In the genomic region with DNA sequence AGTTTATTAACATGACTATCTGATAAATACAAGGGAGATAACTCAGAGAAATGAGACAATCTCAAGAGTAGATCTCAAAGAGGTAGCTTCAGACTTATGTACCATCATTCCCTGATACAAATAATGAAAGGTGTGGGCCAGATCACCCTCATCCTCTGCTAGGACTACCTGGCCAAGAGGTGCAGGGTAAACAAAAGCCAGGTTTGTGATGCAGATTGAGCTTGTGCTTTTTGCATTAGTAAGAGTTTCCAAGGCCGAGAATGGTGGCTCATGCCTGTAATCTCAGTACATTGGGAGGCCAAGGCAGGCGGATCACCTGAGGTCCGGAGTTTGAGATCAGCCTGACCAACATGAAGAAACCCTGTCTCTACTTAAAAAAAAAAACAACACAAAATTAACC, we compare ENCODE assay signal across 17 cellular contexts. TPM values are rescaled to one million over a fixed set of nuclear protein-coding genes. Genes with fewer than 3 reads are reported as not detected.
DNase-seq lines count a peak whose midpoint lies in the region; ATAC-seq and TF ChIP-seq lines count a peak whose summit lies in the region.
"Had no signal": no experiment of that assay in that cellular context is flagged by ENCODE, and none has a peak within 500 bp of the region (broad histone marks: within the 10 kb centered on the region; RNA-seq: fewer than 3 reads in every experiment).

No MANE protein-coding gene starts in this region.

- in situ Hi-C loops in G401 (cut with HindIII; ENCODE audit: low sequenced_read_pairs), result no loop called here

- peak; percentile 51 for DNase-seq in ELF-1 (ENCODE audit: low read depth, low spot score)
- peak; percentile 64 for DNase-seq in endodermal cell
- no peak for DNase-seq in NCI-H1436 treated with DMSO at 0.1 percent for 48 hours (lab: John Stamatoyannopoulos, UW)
- no peak for DNase-seq in G401 (ENCODE audit: low spot score)
- no peak for DNase-seq in tibial nerve (ENCODE audit: low spot score in 2 of 2)
- DNase-seq: Caco-2; CD8-positive, alpha-beta T cell; DND-41; GM23248; HCEC 1CT; HFFc6 had no signal

- WGBS in endodermal cell (ENCODE audit: insufficient coverage in 1 of 2, insufficient read length in 1 of 2), 2 experiments, result 82% methylated on average over 3 of the region's 3 CpGs; no CpG with 5 or more reads in 1 of the 2 experiments
- WGBS in tibial nerve, 2 donors, result 86 to 92% methylated on average over 3 of the region's 3 CpGs

- no peak for TF ChIP-seq EP300 in tibial nerve (IDR thresholded peaks at IDR 0.05)

- TF ChIP-seq CTCF in endodermal cell (conservative IDR thresholded peaks at IDR 0.05), result no peak
- no peak for TF ChIP-seq CTCF in tibial nerve (IDR thresholded peaks at IDR 0.05)

- no peak overlapping the region for H3K27ac Mint-ChIP-seq in endodermal cell
- H3K27ac Mint-ChIP-seq: CD14-positive monocyte; CD8-positive, alpha-beta T cell; HFFc6 had no signal

- H3K4me1 ChIP-seq in HUES6 (ENCODE audit: control insufficient read depth, insufficient read depth, low read length) (peaks cover 27% of the 10 kb centered on the region), endodermal cell (ENCODE audit: control insufficient read depth, insufficient read depth, low read length) (no peaks in the 10 kb centered on the region), iPS-15b (ENCODE audit: control insufficient read depth, insufficient read depth, low read length) (peaks cover 15% of the 10 kb centered on the region), tibial nerve (no peaks in the 10 kb centered on the region)
- H3K4me1 ChIP-seq: Caco-2 had no signal

- no peaks in the 10 kb centered on the region for H3K36me3 ChIP-seq in HUES6 (ENCODE audit: control insufficient read depth, insufficient read depth, low read length)
- no peaks in the 10 kb centered on the region for H3K36me3 ChIP-seq in endodermal cell (ENCODE audit: control insufficient read depth, insufficient read depth, low read length)
- H3K36me3 ChIP-seq in iPS-15b (ENCODE audit: control insufficient read depth, insufficient read depth, low read length), result no peaks in the 10 kb centered on the region
- H3K36me3 ChIP-seq in tibial nerve, result no peaks in the 10 kb centered on the region

- peaks cover 10% of the 10 kb centered on the region for H3K27me3 Mint-ChIP-seq in endodermal cell (ENCODE audit: insufficient read depth)

- peaks cover 16% of the 10 kb centered on the region for H3K4me1 Mint-ChIP-seq in endodermal cell

- H3K4me3 Mint-ChIP-seq in endodermal cell, result no peak overlapping the region
- H3K4me3 Mint-ChIP-seq: CD14-positive monocyte; CD8-positive, alpha-beta T cell; HFFc6 had no signal

- ATAC-seq in activated CD4-positive, CD25-positive, alpha-beta regulatory T cell treated with anti-CD3 and anti-CD28 coated beads, Interleukin-2, amount 50 U/mL, for 24 hours, result no peak
- ATAC-seq: CD8-positive, alpha-beta T cell; HepG2 had no signal

- H3K27ac ChIP-seq in HUES6 (ENCODE audit: low read depth, low read length), result peak overlapping the region; percentile 77
- no peak overlapping the region for H3K27ac ChIP-seq in endodermal cell (ENCODE audit: low read depth, low read length)
- no peak overlapping the region for H3K27ac ChIP-seq in tibial nerve
- H3K27ac ChIP-seq: 22Rv1, GM23248 had no signal

- H3K9me3 Mint-ChIP-seq in endodermal cell, result peaks cover 25% of the 10 kb centered on the region

- peaks cover 3% of the 10 kb centered on the region for H3K36me3 Mint-ChIP-seq in endodermal cell (ENCODE audit: low read depth)
- H3K36me3 Mint-ChIP-seq: CD14-positive monocyte; CD8-positive, alpha-beta T cell had no signal

- H3K4me3 ChIP-seq in HUES6 (ENCODE audit: low read depth, low read length) (no peak overlapping the region; the same call in 1 of the 2 replicates), endodermal cell (ENCODE audit: low read length) (no peak overlapping the region), iPS-15b (ENCODE audit: low read depth, low read length) (peak overlapping the region; percentile 10), tibial nerve (no peak overlapping the region)
- H3K4me3 ChIP-seq: GM23248 had no signal

- no peaks in the 10 kb centered on the region for H3K27me3 ChIP-seq in HUES6 (ENCODE audit: control insufficient read depth, insufficient read depth, low read length)
- no peaks in the 10 kb centered on the region for H3K27me3 ChIP-seq in endodermal cell (ENCODE audit: control insufficient read depth, insufficient read depth, low read length, poor library complexity, severe bottlenecking)
- no peaks in the 10 kb centered on the region for H3K27me3 ChIP-seq in iPS-15b (ENCODE audit: control insufficient read depth, insufficient read depth, low read length)
- no peaks in the 10 kb centered on the region for H3K27me3 ChIP-seq in tibial nerve

- no peak for TF ChIP-seq POLR2A in tibial nerve (IDR thresholded peaks at IDR 0.05)

- H3K9ac ChIP-seq in HUES6 (ENCODE audit: low read length) (peak overlapping the region; percentile 50), endodermal cell (ENCODE audit: extremely low read depth, low read length, poor library complexity, severe bottlenecking) (no peak overlapping the region), iPS-15b (ENCODE audit: low read depth, low read length) (no peak overlapping the region)
- H3K9ac ChIP-seq: GM23248 had no signal

- peaks cover 5% of the 10 kb centered on the region; the same call in 1 of the 2 replicates for H3K9me3 ChIP-seq in HUES6 (ENCODE audit: control insufficient read depth, insufficient read depth, low read depth, low read length)
- peaks cover 5% of the 10 kb centered on the region for H3K9me3 ChIP-seq in endodermal cell (ENCODE audit: control insufficient read depth, low read length)
- H3K9me3 ChIP-seq in iPS-15b (ENCODE audit: control insufficient read depth, insufficient read depth, low read length), result no peaks in the 10 kb centered on the region
- no peaks in the 10 kb centered on the region for H3K9me3 ChIP-seq in tibial nerve
- H3K9me3 ChIP-seq: Caco-2 had no signal

RNA-seq across cellular contexts. Expression of a gene that starts 8.9 kb away (rescaled TPM):
- total RNA-seq in endodermal cell, result 100 to 1,000 TPM; 117 to 129 TPM
- polyA plus RNA-seq in endodermal cell (2013, experiment 1 of 2), result 71.2 TPM
- polyA plus RNA-seq in endodermal cell (2013, experiment 2 of 2), result 68.8 TPM
- total RNA-seq in G401 (2014; rRNA removed; shearing (Covaris generic)), result 63.9 and 84.5 TPM in 2 replicates
- total RNA-seq in tibial nerve, result 10 to 100 TPM; 44.7 to 73.6 (median 61.3) TPM

Comparison
In these comparisons a context has a peak if more than half of its experiments do, and no peak if none do; other contexts are left out.
1. DNase-seq: peak in ELF-1 (single experiment) and endodermal cell (single experiment); none in NCI-H1436 treated with DMSO at 0.1 percent for 48 hours (single experiment), G401 (single experiment) and tibial nerve (0 of 2).